Comparison of ENCODE assay signal across 8 cellular contexts in the genomic region with DNA sequence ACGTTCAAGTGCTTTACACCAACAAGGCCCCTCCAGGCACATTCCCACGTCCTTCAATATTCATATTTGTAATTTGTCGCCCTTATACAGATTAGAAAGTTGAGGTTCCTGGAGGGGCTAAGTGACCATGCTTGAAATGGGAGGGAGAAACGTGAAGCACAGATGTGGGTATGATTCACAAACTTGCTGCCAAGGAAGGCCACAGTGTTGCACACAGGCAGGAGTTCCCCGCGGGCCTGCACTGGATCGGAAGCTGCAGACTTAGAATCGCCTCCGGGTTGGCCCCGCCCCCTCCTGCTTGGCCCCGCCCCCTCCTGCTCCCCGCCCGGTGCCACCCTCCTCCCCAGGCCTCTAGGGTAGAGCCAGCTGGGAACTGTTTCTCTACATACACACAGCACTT.
DNase-seq lines count a peak whose midpoint lies in the region; ATAC-seq lines count a peak whose summit lies in the region.

No MANE protein-coding gene starts in this region.

- H3K4me3 ChIP-seq in SK-N-MC = peak overlapping the region; percentile 4; the same call in 1 of the 2 replicates

- no peak overlapping the region for H3K9ac ChIP-seq in SK-N-MC (ENCODE audit: insufficient read length)

- no peaks in the 10 kb centered on the region for H3K36me3 ChIP-seq in SK-N-MC (ENCODE audit: insufficient read depth, low read length)

- no peaks in the 10 kb centered on the region for H3K9me3 ChIP-seq in SK-N-MC (ENCODE audit: low read depth, low read length)

- no peak overlapping the region for H3K27ac ChIP-seq in SK-N-MC

- DNase-seq in EL = peak; percentile 77
- DNase-seq in SK-N-MC (ENCODE audit: low read depth, low spot score) = no peak
- peak; percentile 17 for DNase-seq in germinal center (ENCODE audit: low spot score)
- DNase-seq in posterior cingulate gyrus = peak in 8 of 10 donors; percentile 37 to 96 (median 75)
- no peak for DNase-seq in OCI-M1 (lab: John Stamatoyannopoulos, UW)
- DNase-seq in OCI-M2 (lab: John Stamatoyannopoulos, UW; ENCODE audit: unreplicated experiment) = no peak
- no peak for DNase-seq in kidney glomerular epithelial cell (lab: John Stamatoyannopoulos, UW)

- intact Hi-C loops in posterior cingulate gyrus (cut with DNase I) = no loop called here

- no peak for ATAC-seq in GM21576 (IDR thresholded peaks at IDR 0.05; ENCODE audit: unreplicated experiment)

Comparison
In these comparisons a context has a peak if more than half of its experiments do, and no peak if none do; other contexts are left out.
1. DNase-seq: peak in EL (single experiment), germinal center (single experiment) and posterior cingulate gyrus (8 of 10); none in SK-N-MC (single experiment), OCI-M1 (single experiment), OCI-M2 (single experiment) and kidney glomerular epithelial cell (single experiment).